1 cellular context compared by ENCODE assay signal in the genomic region with DNA sequence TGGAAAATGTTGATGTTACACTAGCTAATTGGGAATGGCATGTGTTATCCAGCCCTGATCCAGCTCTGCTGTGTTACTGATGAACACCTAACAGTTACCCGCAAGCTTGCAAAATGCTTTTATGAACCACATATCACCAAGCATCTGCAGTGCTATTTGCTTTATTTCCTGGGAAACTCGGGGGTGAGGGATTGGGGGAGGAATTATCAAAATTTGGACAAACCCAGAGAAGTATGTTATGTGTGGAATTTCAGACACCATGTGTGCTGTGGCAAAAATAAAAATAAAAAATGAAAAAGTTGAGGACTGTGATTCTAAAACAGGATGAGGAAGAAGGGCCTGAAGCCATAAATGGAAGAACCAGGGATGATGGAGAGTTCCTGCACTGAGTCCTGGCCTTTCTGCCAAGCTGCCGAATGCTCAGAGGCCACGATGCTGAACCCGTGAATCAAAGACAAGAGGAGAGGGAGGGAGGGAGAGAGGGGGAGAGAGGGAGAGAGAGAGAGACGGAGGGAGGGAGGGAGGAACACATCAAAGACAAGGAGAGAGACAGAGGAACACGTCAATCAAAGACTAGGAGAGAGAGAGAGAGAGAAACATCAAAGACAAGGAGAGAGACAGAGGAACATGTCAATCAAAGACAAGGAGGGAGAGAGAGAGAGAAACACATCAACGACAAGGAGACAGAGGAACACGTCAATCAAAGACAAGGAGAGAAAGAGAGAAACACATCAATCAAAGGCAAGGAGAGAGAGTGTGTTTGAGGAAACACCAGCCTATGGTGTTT.
TF ChIP-seq lines count a peak whose summit lies in the region.

No MANE protein-coding gene starts in this region.

TF ChIP-seq in HepG2, 621 proteins besides CTCF, POLR2A, EP300 and RAD21 (continued from another document):
- TF ChIP-seq ZNF383 (CRISPR knock-in tag; IDR thresholded peaks at IDR 0.05; ENCODE audit: borderline replicate concordance) (no peak), KLF12 (CRISPR knock-in tag; IDR thresholded peaks at IDR 0.05; ENCODE audit: borderline replicate concordance) (no peak), ZMYM3 (CRISPR knock-in tag; IDR thresholded peaks at IDR 0.05) (no peak), ZNF124 (CRISPR knock-in tag; IDR thresholded peaks at IDR 0.05) (no peak), HOXA5 (CRISPR knock-in tag; IDR thresholded peaks at IDR 0.05) (no peak), ZNF34 (CRISPR knock-in tag; IDR thresholded peaks at IDR 0.05; ENCODE audit: borderline replicate concordance) (no peak), IRX3 (CRISPR knock-in tag; IDR thresholded peaks at IDR 0.05; ENCODE audit: borderline replicate concordance, low read depth) (no peak)
